Comparison of ENCODE assay signal across 1 cellular context in genomic region chr1:238177351-238177750, GRCh38.
TF ChIP-seq lines count a peak whose summit lies in the region.

No MANE protein-coding gene starts in this region.

TF ChIP-seq in WTC11, 78 proteins besides CTCF, POLR2A, EP300 and RAD21:
- no peak for TF ChIP-seq ATF3 (CRISPR knock-in tag; conservative IDR thresholded peaks at IDR 0.05)
